Comparison of ENCODE assay signal across 28 cellular contexts in genomic region chrX:15236146-15236545, GRCh38. TPM values are rescaled to one million over a fixed set of nuclear protein-coding genes. Genes with fewer than 3 reads are reported as not detected.
"Had no signal": no experiment of that assay in that cellular context is flagged by ENCODE, and none has a peak within 500 bp of the region (broad histone marks: within the 10 kb centered on the region; RNA-seq: fewer than 3 reads in every experiment).

No MANE protein-coding gene starts in this region.

- H3K27ac ChIP-seq: neutrophil, ovary, parathyroid adenoma, psoas muscle, right lobe of liver, sigmoid colon, stomach, thoracic aorta, thyroid gland, tibial nerve, upper lobe of left lung, vagina had no signal

- H3K79me2 ChIP-seq: parathyroid adenoma had no signal

- H3K4me3 ChIP-seq: ovary, psoas muscle, right lobe of liver, sigmoid colon, stomach, thoracic aorta, thyroid gland, tibial nerve, upper lobe of left lung, vagina had no signal

- H3K27me3 ChIP-seq: neutrophil, ovary, right lobe of liver, sigmoid colon, stomach, thyroid gland, tibial nerve, upper lobe of left lung, vagina had no signal

- ATAC-seq: natural killer cell treated with Interleukin-12 subunit alpha and Interleukin-12 subunit beta and Interleukin-15 and Interleukin-18, amount 100 ng/mL, for 72 hours; psoas muscle; right cardiac atrium; right lobe of liver; stimulated activated effector memory CD8-positive, alpha-beta T cell treated with anti-CD3 and anti-CD28 coated beads, Interleukin-12 subunit alpha, Interleukin-12 subunit beta, amount 100 ng/mL, for 72 hours; stimulated activated naive B cell treated with anti-CD40 and anti-IgM and Interleukin-4, amounts not matched to agents 10 μg/mL and 1 μg/mL and 100 μg/mL, for 72 hours had no signal

- H3K9ac ChIP-seq: parathyroid adenoma had no signal

- H3K9me3 ChIP-seq: neutrophil, ovary, psoas muscle, right lobe of liver, sigmoid colon, stomach, thoracic aorta, thyroid gland, tibial nerve, upper lobe of left lung, vagina had no signal

- H3K36me3 ChIP-seq: neutrophil, ovary, right lobe of liver, sigmoid colon, stomach, thoracic aorta, thyroid gland, tibial nerve, upper lobe of left lung, vagina had no signal

- DNase-seq: nephron progenitor cell; nucleus accumbens; ovary; posterior cingulate gyrus; psoas muscle; right cardiac atrium; right lobe of liver; sigmoid colon; small intestine; stimulated activated CD4-positive, alpha-beta T cell treated with anti-CD3 and anti-CD28 coated beads, Interleukin-15, amount 100 ng/mL, for 24 hours; stimulated activated CD4-positive, alpha-beta T cell treated with anti-CD3 and anti-CD28 coated beads, Interleukin-2, amount 100 ng/mL, for 24 hours; stimulated activated CD4-positive, alpha-beta T cell treated with anti-CD3 and anti-CD28 coated beads, Interleukin-2, amount 100 ng/mL, for 48 hours; stimulated activated CD4-positive, alpha-beta T cell treated with anti-CD3 and anti-CD28 coated beads, Interleukin-4, amount 100 ng/mL, for 24 hours; stimulated activated naive B cell treated with anti-CD40 and anti-IgM and Interleukin-4, amounts not matched to agents 10 μg/mL and 1 μg/mL and 100 μg/mL, for 72 hours; stimulated activated naive CD4-positive, alpha-beta T cell treated with Interleukin-2 at 50 U/mL for 16 hours; stomach; thyroid gland; trophoblast cell; upper lobe of left lung had no signal

- H3K4me1 ChIP-seq: parathyroid adenoma, psoas muscle, right lobe of liver, sigmoid colon, stomach, thyroid gland, tibial nerve, upper lobe of left lung, vagina had no signal

- FAIRE-seq: small intestine, urothelium cell line had no signal

- H2AFZ ChIP-seq: parathyroid adenoma had no signal

RNA-seq across cellular contexts. Expression of gene ASB9, which starts 33.7 kb away (rescaled TPM):
- total RNA-seq: natural killer cell treated with Interleukin-12 subunit alpha and Interleukin-12 subunit beta and Interleukin-15 and Interleukin-18, amount 100 ng/mL, for 72 hours; osteoblast had no signal
